1 cellular context compared by ENCODE assay signal in genomic region chr13:46211521-46212351, GRCh38.
TF ChIP-seq lines count a peak whose summit lies in the region.

TSS of gene LRRC63 (plus strand) at chr13:46211928. CDS start at chr13:46213035, 1,107 bp downstream.

TF ChIP-seq in SK-N-SH, 30 proteins besides CTCF, POLR2A, EP300 and RAD21 (continued from another document):
- TF ChIP-seq, protein P1, sequence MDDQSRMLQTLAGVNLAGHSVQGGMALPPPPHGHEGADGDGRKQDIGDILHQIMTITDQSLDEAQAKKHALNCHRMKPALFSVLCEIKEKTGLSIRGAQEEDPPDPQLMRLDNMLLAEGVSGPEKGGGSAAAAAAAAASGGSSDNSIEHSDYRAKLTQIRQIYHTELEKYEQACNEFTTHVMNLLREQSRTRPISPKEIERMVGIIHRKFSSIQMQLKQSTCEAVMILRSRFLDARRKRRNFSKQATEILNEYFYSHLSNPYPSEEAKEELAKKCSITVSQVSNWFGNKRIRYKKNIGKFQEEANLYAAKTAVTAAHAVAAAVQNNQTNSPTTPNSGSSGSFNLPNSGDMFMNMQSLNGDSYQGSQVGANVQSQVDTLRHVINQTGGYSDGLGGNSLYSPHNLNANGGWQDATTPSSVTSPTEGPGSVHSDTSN (IDR thresholded peaks at IDR 0.05), result no peak
- TF ChIP-seq FOXM1 (IDR thresholded peaks at IDR 0.05; ENCODE audit: low read depth) (no peak), TEAD4 (IDR thresholded peaks at IDR 0.05; ENCODE audit: borderline replicate concordance, insufficient read depth) (no peak), RFX5 (IDR thresholded peaks at IDR 0.05; ENCODE audit: low read length) (no peak), NFIC (IDR thresholded peaks at IDR 0.05; ENCODE audit: borderline replicate concordance) (no peak), USF1 (IDR thresholded peaks at IDR 0.05; ENCODE audit: borderline replicate concordance, low read depth) (no peak)
